ENCODE assay signal across 8 cellular contexts in genomic region chr2:1742300-1742679, GRCh38. TPM values are rescaled to one million over a fixed set of nuclear protein-coding genes. Genes with fewer than 3 reads are reported as not detected.
A peak's percentile ranks its signal among the peaks of the same experiment; 100 is the strongest.
DNase-seq lines count a peak whose midpoint lies in the region; TF ChIP-seq lines count a peak whose summit lies in the region.

No MANE protein-coding gene starts in this region.

- POLR2A ChIA-PET in SK-N-SH (lab: Yijun Ruan, JAX): interaction anchor here (0.6 to 2.4 kb wide), 5 partner anchors 10 to 148 kb away, joined by 3 to 12 read pairs (median 3); no protein-coding TSS in a partner anchor

- TF ChIP-seq EP300 in SK-N-SH (IDR thresholded peaks at IDR 0.05; ENCODE audit: borderline replicate concordance in 1 of 2, low read depth in 1 of 2, low read length in 1 of 2): peak in 1 of 2 experiments; percentile 43; a peak in 2 of 4 replicates

- no peak overlapping the region for H4K91ac ChIP-seq in neuronal stem cell (ENCODE audit: low read depth, low read length, poor library complexity)

- H2AK5ac ChIP-seq in neuronal stem cell (ENCODE audit: low read depth, low read length): no peak overlapping the region

- no peak overlapping the region for H2BK15ac ChIP-seq in neuronal stem cell (ENCODE audit: low read length)

- H2BK120ac ChIP-seq in neuronal stem cell (ENCODE audit: low read depth, low read length): no peak overlapping the region

- peaks cover 64% of the 10 kb centered on the region for H3K4me1 ChIP-seq in BLaER1
- H3K4me1 ChIP-seq in SK-N-SH (ENCODE audit: control insufficient read depth in 1 of 2, insufficient read depth in 2 of 2, low read depth in 1 of 2, low read length in 1 of 2): peaks cover 35 to 61% of the 10 kb centered on the region in 2 experiments; a peak in 3 of 4 replicates
- peaks cover 0 to 22% of the 10 kb centered on the region in 2 donors for H3K4me1 ChIP-seq in neuronal stem cell (ENCODE audit: control insufficient read depth in 2 of 2, insufficient read depth in 1 of 2, low read depth in 1 of 2, low read length in 2 of 2)

- H3K79me2 ChIP-seq in SK-N-SH (ENCODE audit: insufficient read depth): peaks cover 69% of the 10 kb centered on the region

- H3K27ac ChIP-seq in BLaER1: peak overlapping the region; percentile 96
- peak overlapping the region; percentile 95 to 98 for H3K27ac ChIP-seq in SK-N-SH (ENCODE audit: low read depth in 2 of 2, low read length in 1 of 2)
- peak overlapping the region; percentile 48 for H3K27ac ChIP-seq in neuronal stem cell (replicated peaks; ENCODE audit: low read length)

- peak overlapping the region; percentile 98 for H3K4me2 ChIP-seq in BLaER1
- peak overlapping the region; percentile 80 for H3K4me2 ChIP-seq in SK-N-SH
- peak overlapping the region; percentile 79 for H3K4me2 ChIP-seq in neuronal stem cell (ENCODE audit: insufficient read depth, low read length, poor library complexity, severe bottlenecking)

- H2BK5ac ChIP-seq in neuronal stem cell (ENCODE audit: low read length): no peak overlapping the region

- no peak overlapping the region for H3K23ac ChIP-seq in neuronal stem cell (ENCODE audit: low read depth, low read length, poor library complexity)

- no peak overlapping the region for H2AFZ ChIP-seq in SK-N-SH (ENCODE audit: low read depth)
- peak overlapping the region; percentile 89 for H2AFZ ChIP-seq in neuronal stem cell (ENCODE audit: low read length)

- H2BK12ac ChIP-seq in neuronal stem cell (ENCODE audit: low read length): no peak overlapping the region

- no peak overlapping the region for H4K8ac ChIP-seq in neuronal stem cell (ENCODE audit: low read depth, low read length)

- peaks cover 31% of the 10 kb centered on the region for H3F3A ChIP-seq in SK-N-SH (replicated peaks; ENCODE audit: insufficient read depth)

- H4K20me1 ChIP-seq in BLaER1: peaks cover 61% of the 10 kb centered on the region
- H4K20me1 ChIP-seq in SK-N-SH (ENCODE audit: insufficient read depth): no peaks in the 10 kb centered on the region

- DNase-seq in SK-N-SH (peak; percentile 56), fibroblast of pulmonary artery (ENCODE audit: low read depth) (peak; percentile 42), neuronal stem cell (ENCODE audit: low spot score) (no peak), NOMO-1 (lab: John Stamatoyannopoulos, UW; ENCODE audit: unreplicated experiment in 2 of 2) (no peak), cerebellum (ENCODE audit: low spot score) (no peak), amygdala (lab: John Stamatoyannopoulos, UW) (no peak), KG1 (lab: John Stamatoyannopoulos, UW) (no peak)

- CTCF ChIA-PET in SK-N-SH (lab: Yijun Ruan, JAX): interaction anchor here (0.9 to 3.3 kb wide), 21 partner anchors 9 to 192 kb away, joined by 3 to 35 read pairs (median 4); no protein-coding TSS in a partner anchor

- peaks cover 16% of the 10 kb centered on the region for H3K79me1 ChIP-seq in neuronal stem cell (ENCODE audit: low read depth, low read length)

- H3K4ac ChIP-seq in neuronal stem cell (ENCODE audit: low read length): no peak overlapping the region

- H3K9me2 ChIP-seq in SK-N-SH: no peaks in the 10 kb centered on the region

- H3K36me3 ChIP-seq in BLaER1 (peaks cover 55% of the 10 kb centered on the region), SK-N-SH (replicated peaks in 1 of 2; ENCODE audit: control insufficient read depth in 1 of 2, insufficient read depth in 2 of 2, low read length in 1 of 2) (peaks cover 6 to 7% of the 10 kb centered on the region in 2 experiments), neuronal stem cell (replicated peaks in 1 of 2; ENCODE audit: control insufficient read depth in 2 of 2, insufficient read depth in 2 of 2, low read length in 2 of 2) (peaks cover 0 to 8% of the 10 kb centered on the region in 2 donors)

- H3K18ac ChIP-seq in neuronal stem cell (ENCODE audit: low read length): no peak overlapping the region

- 70% methylated on average over 13 of the region's 13 CpGs for WGBS in SK-N-SH (ENCODE audit: low lambda C conversion rate)
- no CpG with 5 or more reads among the region's 13 CpGs for WGBS in neuronal stem cell (ENCODE audit: extremely low coverage in 2 of 2, insufficient read length in 2 of 2, insufficient replicate concordance in 1 of 2), 2 donors

- no peak for TF ChIP-seq CTCF in SK-N-SH (IDR thresholded peaks at IDR 0.05)
- no peak for TF ChIP-seq CTCF in fibroblast of pulmonary artery (IDR thresholded peaks at IDR 0.05; ENCODE audit: low read length, missing control alignments)

- no peak overlapping the region for H3K14ac ChIP-seq in neuronal stem cell (ENCODE audit: low read length)

- H3K4me3 ChIP-seq in BLaER1: peak overlapping the region; percentile 89
- H3K4me3 ChIP-seq in SK-N-SH (ENCODE audit: low read depth in 2 of 2, low read length in 1 of 2): peak overlapping the region; percentile 84 to 91
- peak overlapping the region; percentile 71 for H3K4me3 ChIP-seq in fibroblast of pulmonary artery (replicated peaks; ENCODE audit: low read depth, low read length)
- peak overlapping the region in 1 of 2 donors; percentile 65 for H3K4me3 ChIP-seq in neuronal stem cell (ENCODE audit: low read length in 2 of 2)

- H3K9me3 ChIP-seq in BLaER1 (peaks cover 23% of the 10 kb centered on the region), SK-N-SH (no peaks in the 10 kb centered on the region), neuronal stem cell (replicated peaks in 1 of 2; ENCODE audit: control insufficient read depth in 2 of 2, insufficient read depth in 1 of 2, low read depth in 1 of 2, low read length in 2 of 2) (peaks cover 5% of the 10 kb centered on the region in 2 donors)

- H3K27me3 ChIP-seq in BLaER1 (no peaks in the 10 kb centered on the region), SK-N-SH (ENCODE audit: insufficient read depth) (no peaks in the 10 kb centered on the region), neuronal stem cell (ENCODE audit: control insufficient read depth in 3 of 3, insufficient read depth in 3 of 3, low read depth in 1 of 3, low read length in 3 of 3) (no peaks in the 10 kb centered on the region)

- H3K9ac ChIP-seq in BLaER1 (peak overlapping the region; percentile 92), SK-N-SH (peak overlapping the region; percentile 98), neuronal stem cell (ENCODE audit: low read depth, low read length, poor library complexity) (no peak overlapping the region)

- TF ChIP-seq RAD21 in SK-N-SH (IDR thresholded peaks at IDR 0.05; ENCODE audit: low read length): no peak

TF ChIP-seq in SK-N-SH, 30 proteins besides CTCF, POLR2A, EP300 and RAD21:
- TF ChIP-seq MXI1 (IDR thresholded peaks at IDR 0.05; ENCODE audit: low read depth, low read length): peak; percentile 45; the same call in 1 of the 2 replicates
- no peak for TF ChIP-seq POLR2AphosphoS5 (IDR thresholded peaks at IDR 0.05; ENCODE audit: low read depth, low read length)

RNA-seq across cellular contexts. Expression of gene PXDN, which starts 2.0 kb away (rescaled TPM):
- 76.8 and 146 TPM in 2 replicates for polyA plus RNA-seq in SK-N-SH (2012; rRNA removed)
- 105 and 143 TPM in 2 replicates for polyA plus RNA-seq in SK-N-SH (2012; cell fraction: cytosol; rRNA removed)
- polyA plus RNA-seq in SK-N-SH (2012; cell fraction: nucleus; rRNA removed): 193 and 256 TPM in 2 replicates
- 105 TPM for polyA plus RNA-seq in neuronal stem cell (2013, experiment 1 of 2)
- 108 TPM for polyA plus RNA-seq in neuronal stem cell (2013, experiment 2 of 2)
- 39.7 TPM for total RNA-seq in cerebellum

Comparison
In these comparisons a context has a peak if more than half of its experiments do, and no peak if none do; other contexts are left out.
1. DNase-seq: peak in SK-N-SH (single experiment) and fibroblast of pulmonary artery (single experiment); none in neuronal stem cell (single experiment), NOMO-1 (0 of 2), cerebellum (single experiment), amygdala (0 of 56) and KG1 (single experiment).
2. Peak in every context shown above with its lines, with median percentiles within 50 percentile points of each other: H3K27ac ChIP-seq and H3K4me2 ChIP-seq.